1 cellular context compared by ENCODE assay signal in genomic region chr1:234549447-234550021, GRCh38.
TF ChIP-seq lines count a peak whose summit lies in the region.

No MANE protein-coding gene starts in this region.

TF ChIP-seq in K562, 482 proteins besides CTCF, POLR2A, EP300 and RAD21 (continued from another document):
- TF ChIP-seq ID3 (CRISPR knock-in tag; IDR thresholded peaks at IDR 0.05) (no peak), ID3 (tag; IDR thresholded peaks at IDR 0.05) (0 out of 2 replicates have a peak, but pooled peaks have one; percentile 44), MAZ (CRISPR knock-in tag; conservative IDR thresholded peaks at IDR 0.05 in 1 of 2, IDR thresholded peaks at IDR 0.05 in 1 of 2) (no peak), PTTG1 (tag; IDR thresholded peaks at IDR 0.05; ENCODE audit: low read depth) (0 out of 2 replicates have a peak, but pooled peaks have one; percentile 2)
